Comparison of ENCODE assay signal across 10 cellular contexts in the genomic region with DNA sequence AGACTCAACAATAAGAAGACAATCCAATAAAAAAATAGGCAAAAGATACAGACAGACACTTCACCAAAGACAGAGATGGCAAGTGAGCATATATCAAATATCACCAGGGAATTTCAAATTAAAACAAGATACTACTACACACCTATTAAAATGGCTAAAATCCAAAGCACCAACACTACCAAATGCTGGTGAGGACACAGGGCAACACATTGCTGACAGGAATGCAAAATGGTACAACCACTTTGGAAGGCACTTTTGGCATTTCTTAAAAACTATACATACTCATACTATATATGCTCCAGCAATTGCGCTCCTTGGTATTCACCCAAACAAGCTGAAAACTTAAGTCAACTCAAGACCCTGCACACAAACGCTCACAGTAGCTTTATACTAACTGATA.
"Had no signal": no experiment of that assay in that cellular context is flagged by ENCODE, and none has a peak within 500 bp of the region (broad histone marks: within the 10 kb centered on the region; RNA-seq: fewer than 3 reads in every experiment).

No MANE protein-coding gene starts in this region.

- H3K9me3 ChIP-seq: HAP-1 had no signal

- H3K9me3 Mint-ChIP-seq: HFFc6 had no signal

- DNase-seq: GM23248, GOT3, H7, H9, HCEC 1CT, HFFc6 had no signal

- H3K4me1 Mint-ChIP-seq: GM23338, H9 had no signal

- ATAC-seq: GM23338, HCT116 had no signal

- H3K27ac ChIP-seq: GM23248 had no signal

- H3K4me3 ChIP-seq: GM23248, GM23338, HAP-1 had no signal

- H3K9ac ChIP-seq: GM23248 had no signal

- H2AFZ ChIP-seq: GM23248, GM23338 had no signal

- H3K4me1 ChIP-seq: HAP-1 had no signal

- H3K4me3 Mint-ChIP-seq: GM23338, H9, HFFc6 had no signal

- FAIRE-seq: H1 had no signal

- H3K27ac Mint-ChIP-seq: GM23338, H9, HFFc6 had no signal

- H3K4me2 ChIP-seq: GM23338 had no signal
